In the genomic region with DNA sequence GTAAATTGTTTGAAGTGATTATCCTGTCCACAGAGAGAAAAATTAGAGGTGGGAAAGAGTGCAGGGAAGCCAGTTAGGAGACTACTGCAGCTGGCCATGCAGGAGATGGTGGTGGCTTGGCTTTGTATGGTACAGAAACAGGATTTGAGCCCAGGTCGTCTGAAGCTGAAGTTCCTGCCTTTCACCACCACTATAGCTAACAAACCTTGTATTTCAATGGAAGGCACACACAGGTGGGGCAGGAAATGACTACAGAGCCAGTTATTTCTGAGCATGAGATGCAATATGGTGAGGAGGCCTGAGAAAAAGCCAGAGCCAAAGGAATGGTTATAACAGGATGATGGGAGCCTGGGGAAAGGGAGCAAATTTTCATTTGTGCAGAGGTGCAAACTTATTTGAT, we compare ENCODE assay signal across 11 cellular contexts.
A peak's percentile ranks its signal among the peaks of the same experiment; 100 is the strongest.
DNase-seq lines count a peak whose midpoint lies in the region; ATAC-seq and TF ChIP-seq lines count a peak whose summit lies in the region.
"Had no signal": no experiment of that assay in that cellular context is flagged by ENCODE, and none has a peak within 500 bp of the region (broad histone marks: within the 10 kb centered on the region; RNA-seq: fewer than 3 reads in every experiment).

No MANE protein-coding gene starts in this region.

- H3K4me3 Mint-ChIP-seq in stimulated activated naive CD8-positive, alpha-beta T cell treated with anti-CD3 and anti-CD28 coated beads, Interleukin-15, amount 100 ng/mL, for 72 hours = no peak overlapping the region
- H3K4me3 Mint-ChIP-seq in stimulated activated memory B cell treated with anti-CD40 and anti-IgM and Interleukin-4, amounts not matched to agents 10 μg/mL and 1 μg/mL and 100 μg/mL, for 72 hours = no peak overlapping the region

- dilution Hi-C loops in mammary epithelial cell (cut with HindIII; ENCODE audit: low sequenced_read_pairs) = no loop called here

- H3K36me3 Mint-ChIP-seq in stimulated activated memory B cell treated with anti-CD40 and anti-IgM and Interleukin-4, amounts not matched to agents 10 μg/mL and 1 μg/mL and 100 μg/mL, for 72 hours = no peaks in the 10 kb centered on the region

- H3K4me1 ChIP-seq in MM.1S (ENCODE audit: low read length) (peaks cover 42% of the 10 kb centered on the region), mammary epithelial cell (ENCODE audit: insufficient read depth, low read length) (peaks cover 27% of the 10 kb centered on the region), BE2C (peaks cover 3% of the 10 kb centered on the region)

- peak in 1 of 2 donors; percentile 18 for DNase-seq in stimulated activated naive CD8-positive, alpha-beta T cell treated with anti-CD3 and anti-CD28 coated beads, Interleukin-15, amount 100 ng/mL, for 72 hours
- no peak for DNase-seq in stimulated activated naive CD8-positive, alpha-beta T cell treated with anti-CD3 and anti-CD28 coated beads, Interleukin-15, Interleukin-2, amounts not matched to agents 100 U/mL and 50 U/mL, for 24 hours
- DNase-seq in MM.1S (peak; percentile 65), mammary epithelial cell (peak; percentile 81), BE2C (no peak)
- DNase-seq: heart right ventricle had no signal

- no TSS peak for BruUV-seq in mammary epithelial cell (replicated peaks; lab: Mats Ljungman, UMichigan)

- no peaks in the 10 kb centered on the region for H3K9me2 ChIP-seq in MM.1S (replicated peaks; ENCODE audit: insufficient read depth, low read length)

- in situ Hi-C loops in mammary epithelial cell (cut with MboI; ENCODE audit: low sequenced_read_pairs in 2 of 2) = no loop called here

- H3K4me3 ChIP-seq in MM.1S (ENCODE audit: low read length) = no peak overlapping the region
- no peak overlapping the region for H3K4me3 ChIP-seq in mammary epithelial cell (replicated peaks in 1 of 3; ENCODE audit: insufficient read depth in 1 of 3, low read depth in 2 of 3, low read length in 3 of 3)
- H3K4me3 ChIP-seq in BE2C (ENCODE audit: low read depth, low read length) = no peak overlapping the region
- H3K4me3 ChIP-seq: heart right ventricle, thoracic aorta had no signal

- peak; percentile 61 for ATAC-seq in stimulated activated naive CD8-positive, alpha-beta T cell treated with anti-CD3 and anti-CD28 coated beads, Interleukin-15, amount 100 ng/mL, for 72 hours
- no peak for ATAC-seq in stimulated activated naive CD8-positive, alpha-beta T cell treated with anti-CD3 and anti-CD28 coated beads, Interleukin-15, Interleukin-2, amounts not matched to agents 100 U/mL and 50 U/mL, for 24 hours
- ATAC-seq in GM21390 (IDR thresholded peaks at IDR 0.05; ENCODE audit: unreplicated experiment) (no peak), HG03196 (IDR thresholded peaks at IDR 0.05; ENCODE audit: unreplicated experiment) (no peak)
- no peak for ATAC-seq in stimulated activated memory B cell treated with anti-CD40 and anti-IgM and Interleukin-4, amounts not matched to agents 10 μg/mL and 1 μg/mL and 100 μg/mL, for 72 hours
- ATAC-seq: Panc1 had no signal

- no peaks in the 10 kb centered on the region for H3K9me3 Mint-ChIP-seq in stimulated activated naive CD8-positive, alpha-beta T cell treated with anti-CD3 and anti-CD28 coated beads, Interleukin-15, amount 100 ng/mL, for 72 hours
- no peaks in the 10 kb centered on the region for H3K9me3 Mint-ChIP-seq in stimulated activated memory B cell treated with anti-CD40 and anti-IgM and Interleukin-4, amounts not matched to agents 10 μg/mL and 1 μg/mL and 100 μg/mL, for 72 hours

- H3K4me2 ChIP-seq in MM.1S (ENCODE audit: low read depth, low read length) (peak overlapping the region; percentile 13), mammary epithelial cell (ENCODE audit: insufficient read depth, low read depth, low read length) (peak overlapping the region; percentile 15)

- TF ChIP-seq CTCF in MM.1S (IDR thresholded peaks at IDR 0.05; ENCODE audit: low read length) = peak; percentile 17; the same call in 1 of the 2 replicates
- TF ChIP-seq CTCF in mammary epithelial cell (conservative IDR thresholded peaks at IDR 0.05 in 1 of 2, IDR thresholded peaks at IDR 0.05 in 1 of 2; ENCODE audit: extremely low read depth in 1 of 2, insufficient read depth in 1 of 2, low read depth in 1 of 2, low read length in 2 of 2) = no peak
- no peak for TF ChIP-seq CTCF in BE2C (IDR thresholded peaks at IDR 0.05; ENCODE audit: low read depth, low read length)

- intact Hi-C loops in mammary epithelial cell (cut with micrococcal nuclease) = loop anchor here (1.0 kb wide), 2 partner anchors 37 to 98 kb away; no protein-coding TSS in a partner anchor

- no peaks in the 10 kb centered on the region for H4K20me1 ChIP-seq in MM.1S (ENCODE audit: insufficient read depth, low read length)
- no peaks in the 10 kb centered on the region for H4K20me1 ChIP-seq in mammary epithelial cell (ENCODE audit: insufficient read depth, low read length)

- H3K36me3 ChIP-seq in MM.1S (replicated peaks; ENCODE audit: insufficient read depth, low read length) (no peaks in the 10 kb centered on the region), mammary epithelial cell (ENCODE audit: insufficient read depth, low read length) (no peaks in the 10 kb centered on the region), BE2C (no peaks in the 10 kb centered on the region)
- H3K36me3 ChIP-seq: heart right ventricle, thoracic aorta had no signal

- H2AFZ ChIP-seq in MM.1S (ENCODE audit: low read length) (no peak overlapping the region), mammary epithelial cell (ENCODE audit: low read depth, low read length) (peak overlapping the region; percentile 53)

- CTCF ChIA-PET in mammary epithelial cell (lab: Charles Lee; ENCODE audit: low non-redundant PET) = no interaction called here

- H3K27me3 Mint-ChIP-seq in stimulated activated naive CD8-positive, alpha-beta T cell treated with anti-CD3 and anti-CD28 coated beads, Interleukin-15, amount 100 ng/mL, for 72 hours = no peaks in the 10 kb centered on the region
- no peaks in the 10 kb centered on the region for H3K27me3 Mint-ChIP-seq in stimulated activated memory B cell treated with anti-CD40 and anti-IgM and Interleukin-4, amounts not matched to agents 10 μg/mL and 1 μg/mL and 100 μg/mL, for 72 hours

- peaks cover 9% of the 10 kb centered on the region; the same call in 1 of the 2 replicates for H3F3A ChIP-seq in MM.1S (ENCODE audit: insufficient read depth, low read length)

- H3K9ac ChIP-seq in MM.1S (ENCODE audit: low read length) (no peak overlapping the region), mammary epithelial cell (ENCODE audit: insufficient read depth, low read length) (no peak overlapping the region)

- H3K27me3 ChIP-seq in MM.1S (replicated peaks; ENCODE audit: insufficient read depth, low read length) (no peaks in the 10 kb centered on the region), mammary epithelial cell (ENCODE audit: insufficient read depth, low read length) (no peaks in the 10 kb centered on the region), BE2C (no peaks in the 10 kb centered on the region)
- H3K27me3 ChIP-seq: heart right ventricle had no signal

- H3K9me3 ChIP-seq in MM.1S (replicated peaks; ENCODE audit: insufficient read depth, low read length) = no peaks in the 10 kb centered on the region
- no peaks in the 10 kb centered on the region for H3K9me3 ChIP-seq in mammary epithelial cell (replicated peaks; ENCODE audit: insufficient read depth, low read length)
- no peaks in the 10 kb centered on the region for H3K9me3 ChIP-seq in BE2C
- H3K9me3 ChIP-seq: heart right ventricle, thoracic aorta had no signal

- 27% methylated on average over 1 of the region's 1 CpG for WGBS in mammary epithelial cell (ENCODE audit: low coverage, missing lambda C conversion rate)

- no peaks in the 10 kb centered on the region for H3K79me2 ChIP-seq in MM.1S (ENCODE audit: low read length)
- H3K79me2 ChIP-seq in mammary epithelial cell (ENCODE audit: insufficient read depth, low read length) = no peaks in the 10 kb centered on the region

- peak overlapping the region in 1 of 2 donors; percentile 50 for H3K27ac Mint-ChIP-seq in stimulated activated naive CD8-positive, alpha-beta T cell treated with anti-CD3 and anti-CD28 coated beads, Interleukin-15, amount 100 ng/mL, for 72 hours
- no peak overlapping the region for H3K27ac Mint-ChIP-seq in stimulated activated memory B cell treated with anti-CD40 and anti-IgM and Interleukin-4, amounts not matched to agents 10 μg/mL and 1 μg/mL and 100 μg/mL, for 72 hours

- peaks cover 82% of the 10 kb centered on the region for H3K4me1 Mint-ChIP-seq in stimulated activated naive CD8-positive, alpha-beta T cell treated with anti-CD3 and anti-CD28 coated beads, Interleukin-15, amount 100 ng/mL, for 72 hours
- H3K4me1 Mint-ChIP-seq in stimulated activated memory B cell treated with anti-CD40 and anti-IgM and Interleukin-4, amounts not matched to agents 10 μg/mL and 1 μg/mL and 100 μg/mL, for 72 hours = peaks cover 34% of the 10 kb centered on the region

- no peak overlapping the region for H3K27ac ChIP-seq in MM.1S (ENCODE audit: low read length)
- H3K27ac ChIP-seq in mammary epithelial cell (ENCODE audit: insufficient read depth, low read depth, low read length) = peak overlapping the region; percentile 27
- H3K27ac ChIP-seq: heart right ventricle, thoracic aorta had no signal

Comparison
In these comparisons a context has a peak if more than half of its experiments do, and no peak if none do; other contexts are left out.
1. DNase-seq: peak in MM.1S (single experiment) and mammary epithelial cell (single experiment); none in stimulated activated naive CD8-positive, alpha-beta T cell treated with anti-CD3 and anti-CD28 coated beads, Interleukin-15, Interleukin-2, amounts not matched to agents 100 U/mL and 50 U/mL, for 24 hours (single experiment) and BE2C (single experiment).